In genomic region chr1:209229494-209230059, GRCh38 we compare ENCODE assay signal across 16 cellular contexts.
"Had no signal": no experiment of that assay in that cellular context is flagged by ENCODE, and none has a peak within 500 bp of the region (broad histone marks: within the 10 kb centered on the region; RNA-seq: fewer than 3 reads in every experiment).

No MANE protein-coding gene starts in this region.

- H3K27ac ChIP-seq: gastroesophageal sphincter, tibial artery had no signal

- H3K4me1 Mint-ChIP-seq: activated CD4-positive, alpha-beta T cell treated with anti-CD3 and anti-CD28 coated beads, Interleukin-2, amount 10 ng/mL, durations not matched to agents 7 days and 5 days; activated naive CD8-positive, alpha-beta T cell treated with anti-CD3 and anti-CD28 coated beads, Interleukin-2, amount 10 ng/mL, durations not matched to agents 7 days and 5 days; stimulated activated naive B cell treated with anti-CD40 and anti-IgM and Interleukin-4, amounts not matched to agents 10 μg/mL and 1 μg/mL and 100 μg/mL, for 72 hours had no signal

- H3K36me3 Mint-ChIP-seq: activated naive CD8-positive, alpha-beta T cell treated with anti-CD3 and anti-CD28 coated beads, Interleukin-2, amount 10 ng/mL, durations not matched to agents 7 days and 5 days had no signal

- ATAC-seq: gastroesophageal sphincter; left lobe of liver; natural killer cell treated with Interleukin-12 subunit alpha and Interleukin-12 subunit beta and Interleukin-15 and Interleukin-18, amount 100 ng/mL, for 72 hours; stimulated activated naive B cell treated with anti-CD40 and anti-IgM and Interleukin-4, amounts not matched to agents 10 μg/mL and 1 μg/mL and 100 μg/mL, for 72 hours had no signal

- H3K4me3 ChIP-seq: gastroesophageal sphincter, tibial artery had no signal

- DNase-seq: activated CD4-positive, alpha-beta T cell treated with anti-CD3 and anti-CD28 coated beads, Interleukin-2, amount 10 ng/mL, durations not matched to agents 7 days and 5 days; activated CD8-positive, alpha-beta memory T cell treated with anti-CD3 and anti-CD28 coated beads, Interleukin-2, amount 50 U/mL, for 48 hours; activated naive CD4-positive, alpha-beta T cell; activated naive CD8-positive, alpha-beta T cell treated with anti-CD3 and anti-CD28 coated beads, Interleukin-2, amount 10 ng/mL, durations not matched to agents 7 days and 5 days; aorta; effector memory CD4-positive, alpha-beta T cell; mesendoderm; posterior cingulate gyrus; stimulated activated CD4-positive, alpha-beta T cell treated with anti-CD3 and anti-CD28 coated beads, Interleukin-2, amount 100 ng/mL, for 48 hours; stimulated activated naive B cell treated with anti-CD40 and anti-IgM and Interleukin-4, amounts not matched to agents 10 μg/mL and 1 μg/mL and 100 μg/mL, for 72 hours; tibial artery had no signal

- H3K4me3 Mint-ChIP-seq: activated CD4-positive, alpha-beta T cell treated with anti-CD3 and anti-CD28 coated beads, Interleukin-2, amount 10 ng/mL, durations not matched to agents 7 days and 5 days; activated naive CD8-positive, alpha-beta T cell treated with anti-CD3 and anti-CD28 coated beads, Interleukin-2, amount 10 ng/mL, durations not matched to agents 7 days and 5 days; activated T-helper 1 cell treated with anti-CD3 and anti-CD28 coated beads, Interleukin-12 subunit alpha, Interleukin-12 subunit beta, Interleukin-2, Interleukin-4 antibody, amounts not matched to agents 30 ng/mL and 10 ng/mL and 1 ng/mL, durations not matched to agents 14 hours and 24 hours and 36 hours; dendritic cell treated with granulocyte-macrophage colony-stimulating factor and Interleukin-4, amounts not matched to agents 40 ng/mL and 50 ng/mL, for 4 days; natural killer cell treated with Interleukin-12 subunit alpha and Interleukin-12 subunit beta and Interleukin-15 and Interleukin-18, amount 100 ng/mL, for 72 hours; stimulated activated naive B cell treated with anti-CD40 and anti-IgM and Interleukin-4, amounts not matched to agents 10 μg/mL and 1 μg/mL and 100 μg/mL, for 72 hours had no signal

- H3K4me1 ChIP-seq: gastroesophageal sphincter, tibial artery had no signal

- H3K9me3 Mint-ChIP-seq: dendritic cell treated with granulocyte-macrophage colony-stimulating factor and Interleukin-4, amounts not matched to agents 40 ng/mL and 50 ng/mL, for 4 days had no signal

- H3K27ac Mint-ChIP-seq: activated CD4-positive, alpha-beta T cell treated with anti-CD3 and anti-CD28 coated beads, Interleukin-2, amount 10 ng/mL, durations not matched to agents 7 days and 5 days; activated naive CD8-positive, alpha-beta T cell treated with anti-CD3 and anti-CD28 coated beads, Interleukin-2, amount 10 ng/mL, durations not matched to agents 7 days and 5 days; activated T-helper 1 cell treated with anti-CD3 and anti-CD28 coated beads, Interleukin-12 subunit alpha, Interleukin-12 subunit beta, Interleukin-2, Interleukin-4 antibody, amounts not matched to agents 30 ng/mL and 10 ng/mL and 1 ng/mL, durations not matched to agents 14 hours and 24 hours and 36 hours; dendritic cell treated with granulocyte-macrophage colony-stimulating factor and Interleukin-4, amounts not matched to agents 40 ng/mL and 50 ng/mL, for 4 days; natural killer cell treated with Interleukin-12 subunit alpha and Interleukin-12 subunit beta and Interleukin-15 and Interleukin-18, amount 100 ng/mL, for 72 hours; stimulated activated naive B cell treated with anti-CD40 and anti-IgM and Interleukin-4, amounts not matched to agents 10 μg/mL and 1 μg/mL and 100 μg/mL, for 72 hours had no signal

- H3K36me3 ChIP-seq: gastroesophageal sphincter, tibial artery had no signal
